Comparison of ENCODE assay signal across 11 cellular contexts in the genomic region with DNA sequence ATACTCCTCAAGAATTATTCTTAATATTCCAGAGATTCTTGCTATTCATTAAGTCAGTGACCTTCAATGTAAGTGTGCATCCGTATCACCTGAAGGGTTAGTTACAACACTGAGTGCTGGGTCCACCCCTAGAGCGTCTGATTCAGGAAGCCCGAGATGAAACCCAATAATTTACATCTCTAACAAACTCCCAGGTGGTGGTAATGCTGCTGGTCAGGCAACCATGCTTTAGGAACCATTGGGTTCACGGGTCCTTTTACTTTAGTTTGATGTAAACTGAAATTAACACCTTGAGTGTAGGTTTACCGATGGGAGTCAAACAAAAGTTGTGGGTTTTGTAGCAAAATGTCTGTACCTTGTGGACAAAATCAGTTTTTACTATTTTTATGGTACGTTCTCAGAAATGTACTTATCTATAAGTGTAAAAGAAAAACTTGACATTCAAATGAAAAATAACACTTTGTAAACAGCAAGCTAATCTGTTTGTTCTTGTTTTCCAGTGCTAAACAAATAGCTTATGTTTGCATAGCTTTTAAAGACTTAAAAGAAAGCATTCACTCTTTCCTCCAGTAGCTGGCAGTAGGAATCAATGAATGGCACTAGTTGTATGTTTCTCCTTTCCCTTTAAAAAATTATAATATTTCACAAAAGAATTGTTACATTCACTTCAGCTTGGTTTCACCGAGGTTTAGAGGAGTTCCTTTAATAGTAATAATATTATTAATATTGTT. TPM values are rescaled to one million over a fixed set of nuclear protein-coding genes. Genes with fewer than 3 reads are reported as not detected.
DNase-seq lines count a peak whose midpoint lies in the region; ATAC-seq and TF ChIP-seq lines count a peak whose summit lies in the region.
"Had no signal": no experiment of that assay in that cellular context is flagged by ENCODE, and none has a peak within 500 bp of the region (broad histone marks: within the 10 kb centered on the region; RNA-seq: fewer than 3 reads in every experiment).

No MANE protein-coding gene starts in this region.

- H2AK9ac ChIP-seq in IMR-90 (replicated peaks; ENCODE audit: low read depth, low read length, poor library complexity) = no peak overlapping the region

- no peak overlapping the region for H4K91ac ChIP-seq in IMR-90 (ENCODE audit: insufficient read depth, low read depth, low read length)

- dilution Hi-C loops in IMR-90 (cut with HindIII; ENCODE audit: low sequenced_read_pairs, unreplicated experiment) = no loop called here

- H2BK20ac ChIP-seq in IMR-90 (ENCODE audit: low read depth, low read length) = no peak overlapping the region

- H2AK5ac ChIP-seq in IMR-90 (ENCODE audit: low read depth, low read length) = no peak overlapping the region

- no peak overlapping the region for H2BK120ac ChIP-seq in IMR-90 (ENCODE audit: low read depth, low read length)

- no peaks in the 10 kb centered on the region for H3K9me1 ChIP-seq in IMR-90 (ENCODE audit: insufficient read depth, low read length)

- H3K79me1 ChIP-seq in IMR-90 (ENCODE audit: low read depth in 1 of 2, low read length in 2 of 2) = no peaks in the 10 kb centered on the region

- ATAC-seq in IMR-90 (ENCODE audit: low read depth) = no peak
- ATAC-seq in omental fat pad (ENCODE audit: low FRiP score) = no peak
- ATAC-seq in HG02642 (IDR thresholded peaks at IDR 0.05; ENCODE audit: poor library complexity, unreplicated experiment) = no peak
- ATAC-seq: esophagus mucosa had no signal

- DNase-seq in IMR-90 (no peak), astrocyte of the cerebellum (ENCODE audit: low read depth) (no peak), kidney tubule cell (ENCODE audit: low spot score) (peak; percentile 6), dorsolateral prefrontal cortex (no peak), T-helper 2 cell (no peak), omental fat pad (ENCODE audit: low spot score) (no peak)
- DNase-seq: midbrain; stimulated activated naive CD4-positive, alpha-beta T cell treated with Interleukin-2 at 50 U/mL for 16 hours had no signal

- no TSS peak for BruUV-seq in IMR-90 (replicated peaks; lab: Mats Ljungman, UMichigan)

- no peaks in the 10 kb centered on the region for H4K20me1 ChIP-seq in IMR-90 (ENCODE audit: insufficient read depth, low read length)

- H3K4ac ChIP-seq in IMR-90 (ENCODE audit: low read depth, low read length) = no peak overlapping the region

- CTCF ChIA-PET in IMR-90 (lab: Yijun Ruan, JAX) = interaction anchor here (0.6 kb wide), 1 partner anchor 1106 kb away, joined by 4 read pairs; no protein-coding TSS in a partner anchor

- H3K23ac ChIP-seq in IMR-90 (ENCODE audit: low read depth, low read length) = no peak overlapping the region

- H3K56ac ChIP-seq in IMR-90 (ENCODE audit: extremely low read depth, insufficient read depth, low read length) = no peak overlapping the region

- no peak overlapping the region for H2AFZ ChIP-seq in IMR-90 (replicated peaks; ENCODE audit: low read length, poor library complexity)

- intact Hi-C loops in IMR-90 (cut with micrococcal nuclease) (no loop called here), dorsolateral prefrontal cortex (cut with DNase I) (loop anchor here (5.0 to 10.0 kb wide), 3 partner anchors 71 to 263 kb away; no protein-coding TSS in a partner anchor)

- no peaks in the 10 kb centered on the region for H3K4me1 ChIP-seq in IMR-90 (ENCODE audit: control insufficient read depth, insufficient read depth, low read length)

- no peaks in the 10 kb centered on the region for H3K36me3 ChIP-seq in IMR-90 (ENCODE audit: control insufficient read depth, insufficient read depth, low read length)

- H2BK15ac ChIP-seq in IMR-90 (ENCODE audit: low read depth, low read length) = no peak overlapping the region

- no peak overlapping the region for H4K8ac ChIP-seq in IMR-90 (ENCODE audit: low read depth in 2 of 2, low read length in 2 of 2)

- no peak overlapping the region for H3K4me2 ChIP-seq in IMR-90 (ENCODE audit: low read depth, low read length)

- in situ Hi-C loops in IMR-90 (cut with MboI; ENCODE audit: low sequenced_read_pairs) = loop anchor here (10.0 kb wide), 1 partner anchor 223 kb away; no protein-coding TSS in a partner anchor
- in situ Hi-C loops in astrocyte of the cerebellum (cut with HindIII; ENCODE audit: low sequenced_read_pairs) = no loop called here

- peak; percentile 85 for TF ChIP-seq CTCF in C4-2B (conservative IDR thresholded peaks at IDR 0.05)
- peak; percentile 34 for TF ChIP-seq CTCF in IMR-90 (conservative IDR thresholded peaks at IDR 0.05; ENCODE audit: low read depth, low read length)
- peak; percentile 23 for TF ChIP-seq CTCF in astrocyte of the cerebellum (IDR thresholded peaks at IDR 0.05; ENCODE audit: low read depth, low read length, missing control alignments)
- TF ChIP-seq CTCF in dorsolateral prefrontal cortex (IDR thresholded peaks at IDR 0.05 in 54 of 56, conservative IDR thresholded peaks at IDR 0.05 in 2 of 56; ENCODE audit: low read depth in 1 of 56, partially characterized antibody in 56 of 56) = peak in 24 of 56 donors; percentile 9 to 46 (median 20)
- no peak for TF ChIP-seq CTCF in omental fat pad (IDR thresholded peaks at IDR 0.05)

- H2BK5ac ChIP-seq in IMR-90 (ENCODE audit: low read depth, low read length, poor library complexity, severe bottlenecking) = no peak overlapping the region

- no peak for TF ChIP-seq POLR2A in IMR-90 (IDR thresholded peaks at IDR 0.05; ENCODE audit: low read depth, low read length)

- WGBS in IMR-90 (ENCODE audit: extremely low coverage in 2 of 2, insufficient read length in 1 of 2), 2 experiments = no CpG with 5 or more reads among the region's 7 CpGs

- POLR2A ChIA-PET in IMR-90 (lab: Charles Lee; ENCODE audit: unreplicated experiment) = no interaction called here

- H3K27me3 ChIP-seq in IMR-90 (ENCODE audit: control insufficient read depth, insufficient read depth, low read length) = peaks cover 21% of the 10 kb centered on the region
- peaks cover 0 to 86% (median 31%) of the 10 kb centered on the region in 45 donors for H3K27me3 ChIP-seq in dorsolateral prefrontal cortex

- no peak overlapping the region for H3K14ac ChIP-seq in IMR-90 (replicated peaks; ENCODE audit: low read depth, low read length)

- H4K5ac ChIP-seq in IMR-90 (ENCODE audit: low read depth, low read length) = no peak overlapping the region

- H3K4me3 ChIP-seq in IMR-90 (ENCODE audit: insufficient read depth, low read depth, low read length) = no peak overlapping the region
- H3K4me3 ChIP-seq in astrocyte of the cerebellum (ENCODE audit: low read depth, low read length) = no peak overlapping the region
- H3K4me3 ChIP-seq in dorsolateral prefrontal cortex = no peak overlapping the region

- H3K9me3 ChIP-seq in IMR-90 (ENCODE audit: control insufficient read depth, insufficient read depth, low read length) = no peaks in the 10 kb centered on the region

- no peak overlapping the region for H3K18ac ChIP-seq in IMR-90 (ENCODE audit: low read depth, low read length)

- H3K9ac ChIP-seq in IMR-90 (ENCODE audit: low read depth, low read length) = no peak overlapping the region

- H3K27ac ChIP-seq in C4-2B (no peak overlapping the region), IMR-90 (ENCODE audit: insufficient read depth, low read length) (no peak overlapping the region), dorsolateral prefrontal cortex (no peak overlapping the region)

- peak; percentile 34; the same call in 1 of the 2 replicates for TF ChIP-seq RAD21 in IMR-90 (IDR thresholded peaks at IDR 0.05; ENCODE audit: low read length)

TF ChIP-seq in IMR-90, 13 proteins besides CTCF, POLR2A, EP300 and RAD21:
- TF ChIP-seq CHD1 (IDR thresholded peaks at IDR 0.05; ENCODE audit: low read depth, low read length) (no peak), CEBPB (IDR thresholded peaks at IDR 0.05; ENCODE audit: low read depth, low read length) (no peak), MAFK (IDR thresholded peaks at IDR 0.05; ENCODE audit: low read depth, low read length) (no peak), BHLHE40 (IDR thresholded peaks at IDR 0.05; ENCODE audit: low read depth, low read length) (no peak), MXI1 (IDR thresholded peaks at IDR 0.05; ENCODE audit: borderline replicate concordance, low read depth, low read length) (no peak), RFX5 (IDR thresholded peaks at IDR 0.05; ENCODE audit: low read depth, low read length) (no peak), MAZ (IDR thresholded peaks at IDR 0.05; ENCODE audit: borderline replicate concordance, low read depth, low read length) (no peak)
- TF ChIP-seq, protein P1, sequence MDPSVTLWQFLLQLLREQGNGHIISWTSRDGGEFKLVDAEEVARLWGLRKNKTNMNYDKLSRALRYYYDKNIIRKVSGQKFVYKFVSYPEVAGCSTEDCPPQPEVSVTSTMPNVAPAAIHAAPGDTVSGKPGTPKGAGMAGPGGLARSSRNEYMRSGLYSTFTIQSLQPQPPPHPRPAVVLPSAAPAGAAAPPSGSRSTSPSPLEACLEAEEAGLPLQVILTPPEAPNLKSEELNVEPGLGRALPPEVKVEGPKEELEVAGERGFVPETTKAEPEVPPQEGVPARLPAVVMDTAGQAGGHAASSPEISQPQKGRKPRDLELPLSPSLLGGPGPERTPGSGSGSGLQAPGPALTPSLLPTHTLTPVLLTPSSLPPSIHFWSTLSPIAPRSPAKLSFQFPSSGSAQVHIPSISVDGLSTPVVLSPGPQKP (IDR thresholded peaks at IDR 0.05; ENCODE audit: borderline replicate concordance, low read depth, low read length) = no peak
- TF ChIP-seq, protein P2, sequence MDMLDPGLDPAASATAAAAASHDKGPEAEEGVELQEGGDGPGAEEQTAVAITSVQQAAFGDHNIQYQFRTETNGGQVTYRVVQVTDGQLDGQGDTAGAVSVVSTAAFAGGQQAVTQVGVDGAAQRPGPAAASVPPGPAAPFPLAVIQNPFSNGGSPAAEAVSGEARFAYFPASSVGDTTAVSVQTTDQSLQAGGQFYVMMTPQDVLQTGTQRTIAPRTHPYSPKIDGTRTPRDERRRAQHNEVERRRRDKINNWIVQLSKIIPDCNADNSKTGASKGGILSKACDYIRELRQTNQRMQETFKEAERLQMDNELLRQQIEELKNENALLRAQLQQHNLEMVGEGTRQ (IDR thresholded peaks at IDR 0.05; ENCODE audit: low read depth, low read length) = no peak

RNA-seq across cellular contexts. Expression of a gene that starts 32.7 kb away (rescaled TPM):
- total RNA-seq in IMR-90 (2012; rRNA removed) (not detected in 2 replicates), dorsolateral prefrontal cortex (1 to 10 TPM in 6 of 120 experiments, under 1 TPM in 27, not detected in 87; 0.12 to 1.6 (median 0.49) TPM), omental fat pad (10 to 100 TPM in 3 of 4 donors, 1 to 10 TPM in 1; 6.2 to 76.3 (median 21.5) TPM)
- not detected in 2 replicates for polyA plus RNA-seq in IMR-90 (2012; rRNA removed)
- not detected in 2 replicates for polyA plus RNA-seq in IMR-90 (2012; cell fraction: cytosol; rRNA removed)
- polyA plus RNA-seq in IMR-90 (2012; cell fraction: nucleus; rRNA removed; ENCODE audit: low replicate concordance) = not detected in 2 replicates

Comparison
In these comparisons a context has a peak if more than half of its experiments do, and no peak if none do; other contexts are left out.
1. CTCF ChIP-seq: peak in C4-2B (single experiment), IMR-90 (single experiment) and astrocyte of the cerebellum (single experiment); none in omental fat pad (0 of 3).